ENCODE assay signal across 18 cellular contexts in the genomic region with DNA sequence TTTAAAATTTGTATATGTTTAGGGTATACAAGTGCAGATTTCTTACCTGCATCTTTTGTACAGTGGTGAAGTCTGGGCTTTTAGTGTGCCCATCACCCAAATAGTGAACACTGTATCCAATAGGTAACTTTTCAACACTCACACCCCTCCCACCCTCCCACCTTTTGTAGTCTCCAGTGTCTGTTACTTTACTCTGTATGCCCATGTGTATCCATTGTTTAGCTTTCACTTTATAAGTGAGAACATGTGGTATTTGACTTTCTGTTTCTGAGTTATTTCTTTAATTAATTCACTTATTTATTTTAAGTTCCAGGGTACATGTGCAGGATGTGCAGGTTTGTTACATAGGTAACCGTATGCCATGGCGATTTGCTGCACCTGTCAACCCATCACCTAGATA.
"Had no signal": no experiment of that assay in that cellular context is flagged by ENCODE, and none has a peak within 500 bp of the region (broad histone marks: within the 10 kb centered on the region; RNA-seq: fewer than 3 reads in every experiment).

No MANE protein-coding gene starts in this region.

- H3K36me3 ChIP-seq: spleen, tibial artery, upper lobe of left lung, uterus had no signal

- H3K4me3 Mint-ChIP-seq: naive B cell; nephron progenitor cell; stimulated activated memory B cell treated with anti-CD40 and anti-IgM and Interleukin-4, amounts not matched to agents 10 μg/mL and 1 μg/mL and 100 μg/mL, for 72 hours; stimulated activated naive CD8-positive, alpha-beta T cell treated with anti-CD3 and anti-CD28 coated beads, Interleukin-15, Interleukin-2, amounts not matched to agents 100 ng/mL and 50 ng/mL, for 24 hours had no signal

- H3K36me3 Mint-ChIP-seq: naive B cell; stimulated activated memory B cell treated with anti-CD40 and anti-IgM and Interleukin-4, amounts not matched to agents 10 μg/mL and 1 μg/mL and 100 μg/mL, for 72 hours had no signal

- DNase-seq: dermis blood vessel endothelial cell; foreskin melanocyte; head of caudate nucleus; kidney glomerular epithelial cell; mesendoderm; naive B cell; nephron progenitor cell; spleen; stimulated activated CD4-positive, alpha-beta T cell treated with anti-CD3 and anti-CD28 coated beads, Interleukin-15, amount 100 ng/mL, for 24 hours; stimulated activated CD4-positive, alpha-beta T cell treated with anti-CD3 and anti-CD28 coated beads, Interleukin-1b, Interleukin-23, amount 100 ng/mL, for 48 hours; stimulated activated CD4-positive, alpha-beta T cell treated with anti-CD3 and anti-CD28 coated beads, Interleukin-4, amount 100 ng/mL, for 24 hours; tibial artery; upper lobe of left lung; uterus had no signal

- ATAC-seq: sciatic nerve; stimulated activated memory B cell treated with anti-CD40 and anti-IgM and Interleukin-4, amounts not matched to agents 10 μg/mL and 1 μg/mL and 100 μg/mL, for 72 hours had no signal

- H3K4me1 ChIP-seq: spleen, tibial artery, uterus had no signal

- H3K4me3 ChIP-seq: hepatocyte, spleen, tibial artery, upper lobe of left lung, uterus had no signal

- H3K4me1 Mint-ChIP-seq: naive B cell, nephron progenitor cell had no signal

- H3K4me2 ChIP-seq: hepatocyte had no signal

- H3K9me3 Mint-ChIP-seq: nephron progenitor cell; stimulated activated memory B cell treated with anti-CD40 and anti-IgM and Interleukin-4, amounts not matched to agents 10 μg/mL and 1 μg/mL and 100 μg/mL, for 72 hours; stimulated activated naive CD8-positive, alpha-beta T cell treated with anti-CD3 and anti-CD28 coated beads, Interleukin-15, Interleukin-2, amounts not matched to agents 100 ng/mL and 50 ng/mL, for 24 hours had no signal

- H3K27ac ChIP-seq: hepatocyte, spleen, tibial artery, upper lobe of left lung, uterus had no signal

- H3K27ac Mint-ChIP-seq: naive B cell; nephron progenitor cell; stimulated activated memory B cell treated with anti-CD40 and anti-IgM and Interleukin-4, amounts not matched to agents 10 μg/mL and 1 μg/mL and 100 μg/mL, for 72 hours; stimulated activated naive CD8-positive, alpha-beta T cell treated with anti-CD3 and anti-CD28 coated beads, Interleukin-15, Interleukin-2, amounts not matched to agents 100 ng/mL and 50 ng/mL, for 24 hours had no signal

- H3K27me3 ChIP-seq: hepatocyte, tibial artery, upper lobe of left lung, uterus had no signal

- H3K9me3 ChIP-seq: spleen, tibial artery, upper lobe of left lung, uterus had no signal

- H3K79me2 ChIP-seq: hepatocyte had no signal

- H2AFZ ChIP-seq: hepatocyte had no signal
